8 cellular contexts compared by ENCODE assay signal in genomic region chr17:9890124-9890523, GRCh38. TPM values are rescaled to one million over a fixed set of nuclear protein-coding genes. Genes with fewer than 3 reads are reported as not detected.
A peak's percentile ranks its signal among the peaks of the same experiment; 100 is the strongest.
DNase-seq lines count a peak whose midpoint lies in the region; ATAC-seq and TF ChIP-seq lines count a peak whose summit lies in the region.

No MANE protein-coding gene starts in this region.

- no peak overlapping the region for H3K4me3 Mint-ChIP-seq in glutamatergic neuron (ENCODE audit: unreplicated experiment)

- H3K4me1 ChIP-seq in OCI-LY1 (ENCODE audit: insufficient read depth, low read length, severe bottlenecking) (no peaks in the 10 kb centered on the region), upper lobe of right lung (no peaks in the 10 kb centered on the region), ovary (ENCODE audit: insufficient read depth) (no peaks in the 10 kb centered on the region)

- peaks cover 14% of the 10 kb centered on the region for H3K9me3 Mint-ChIP-seq in glutamatergic neuron (ENCODE audit: unreplicated experiment)

- TF ChIP-seq CTCF in OCI-LY1 (IDR thresholded peaks at IDR 0.05; ENCODE audit: low read length): peak; percentile 66
- TF ChIP-seq CTCF in glutamatergic neuron (IDR thresholded peaks at IDR 0.05; ENCODE audit: partially characterized antibody, unreplicated experiment): peak; percentile 69
- peak; percentile 47 for TF ChIP-seq CTCF in upper lobe of right lung (IDR thresholded peaks at IDR 0.05)
- no peak for TF ChIP-seq CTCF in ovary (IDR thresholded peaks at IDR 0.05)

- no peaks in the 10 kb centered on the region for H3K79me2 ChIP-seq in OCI-LY1 (ENCODE audit: insufficient read depth, low read length)

- no peak overlapping the region for H3K4me3 ChIP-seq in OCI-LY1 (ENCODE audit: low read depth, low read length, poor library complexity, severe bottlenecking)
- H3K4me3 ChIP-seq in upper lobe of right lung: no peak overlapping the region
- H3K4me3 ChIP-seq in ovary: no peak overlapping the region

- no peak overlapping the region for H3K27ac Mint-ChIP-seq in glutamatergic neuron (ENCODE audit: unreplicated experiment)

- H3K27me3 ChIP-seq in OCI-LY1 (ENCODE audit: insufficient read depth, low read length) (no peaks in the 10 kb centered on the region), upper lobe of right lung (no peaks in the 10 kb centered on the region), ovary (no peaks in the 10 kb centered on the region)

- no peak overlapping the region for H3K4me2 ChIP-seq in OCI-LY1 (ENCODE audit: low read length)

- peaks cover 3% of the 10 kb centered on the region for H3K27me3 Mint-ChIP-seq in glutamatergic neuron (ENCODE audit: unreplicated experiment)

- DNase-seq in stimulated activated CD4-positive, alpha-beta T cell treated with anti-CD3 and anti-CD28 coated beads, Interleukin-1b, Interleukin-23, amount 100 ng/mL, for 48 hours: peak; percentile 6
- no peak for DNase-seq in stimulated activated CD4-positive, alpha-beta T cell treated with anti-CD3 and anti-CD28 coated beads, Interleukin-4, amount 100 ng/mL, for 4 hours
- DNase-seq in glutamatergic neuron (peak; percentile 53), upper lobe of right lung (no peak), ovary (no peak), SK-N-DZ (ENCODE audit: low spot score) (no peak), NCI-H1092 treated with DMSO at 0.1 percent for 48 hours (lab: John Stamatoyannopoulos, UW) (no peak)

- H3K9me2 ChIP-seq in OCI-LY1 (ENCODE audit: low read depth, low read length): no peaks in the 10 kb centered on the region

- no peak overlapping the region for H3K9ac ChIP-seq in OCI-LY1 (ENCODE audit: low read length)

- WGBS in ovary, 3 donors: 41 to 50% (median 44%) methylated on average over 2 of the region's 2 CpGs

- H3K36me3 ChIP-seq in OCI-LY1 (ENCODE audit: insufficient read depth, low read length) (no peaks in the 10 kb centered on the region), upper lobe of right lung (no peaks in the 10 kb centered on the region), ovary (no peaks in the 10 kb centered on the region)

- H2AFZ ChIP-seq in OCI-LY1 (ENCODE audit: low read length): no peak overlapping the region

- H3K4me1 Mint-ChIP-seq in glutamatergic neuron (ENCODE audit: low read depth, unreplicated experiment): no peaks in the 10 kb centered on the region

- H4K20me1 ChIP-seq in OCI-LY1 (ENCODE audit: insufficient read depth, low read length): no peaks in the 10 kb centered on the region

- peak; percentile 92 for ATAC-seq in upper lobe of right lung

- no peak for TF ChIP-seq POLR2A in ovary (IDR thresholded peaks at IDR 0.05)

- H3F3A ChIP-seq in OCI-LY1 (ENCODE audit: insufficient read depth, low read length): no peaks in the 10 kb centered on the region

- H3K9me3 ChIP-seq in OCI-LY1 (ENCODE audit: low read length) (no peaks in the 10 kb centered on the region), upper lobe of right lung (no peaks in the 10 kb centered on the region), ovary (no peaks in the 10 kb centered on the region)

- no peak for TF ChIP-seq EP300 in ovary (IDR thresholded peaks at IDR 0.05)

- no peaks in the 10 kb centered on the region for H3K36me3 Mint-ChIP-seq in glutamatergic neuron (ENCODE audit: unreplicated experiment)

- intact Hi-C loops in upper lobe of right lung (cut with DNase I) (no loop called here), ovary (cut with DNase I) (loop anchor here in 2 of 4 donors (10.0 kb wide), 2 partner anchors 95 to 135 kb away; partner anchors contain the start of gene DHRS7C (in 1 of the 2))

- H3K27ac ChIP-seq in OCI-LY1 (ENCODE audit: low read depth, low read length, poor library complexity, severe bottlenecking) (no peak overlapping the region), upper lobe of right lung (no peak overlapping the region), ovary (no peak overlapping the region)

RNA-seq across cellular contexts. Expression of gene RCVRN, which starts 14.9 kb away (rescaled TPM):
- total RNA-seq in glutamatergic neuron (ENCODE audit: unreplicated experiment) (not detected), upper lobe of right lung (0.17 TPM), ovary (under 1 TPM in 2 of 7 donors, not detected in 5; 0.22 to 0.82 TPM)
- polyA plus RNA-seq in ovary: under 1 TPM in 1 of 2 donors, not detected in 1; 0.40 TPM
- polyA plus RNA-seq in SK-N-DZ (2014; cell fraction: cytosol; rRNA removed): not detected in 2 replicates
- polyA plus RNA-seq in SK-N-DZ (2014; cell fraction: nucleus; rRNA removed): not detected in 2 replicates

Comparison
In these comparisons a context has a peak if more than half of its experiments do, and no peak if none do; other contexts are left out.
1. DNase-seq: peak in stimulated activated CD4-positive, alpha-beta T cell treated with anti-CD3 and anti-CD28 coated beads, Interleukin-1b, Interleukin-23, amount 100 ng/mL, for 48 hours (single experiment) and glutamatergic neuron (single experiment); none in stimulated activated CD4-positive, alpha-beta T cell treated with anti-CD3 and anti-CD28 coated beads, Interleukin-4, amount 100 ng/mL, for 4 hours (0 of 2), upper lobe of right lung (single experiment), ovary (0 of 5), SK-N-DZ (single experiment) and NCI-H1092 treated with DMSO at 0.1 percent for 48 hours (single experiment).
2. CTCF ChIP-seq: peak in OCI-LY1 (single experiment), glutamatergic neuron (single experiment) and upper lobe of right lung (single experiment); none in ovary (0 of 3).